17 cellular contexts compared by ENCODE assay signal in the genomic region with DNA sequence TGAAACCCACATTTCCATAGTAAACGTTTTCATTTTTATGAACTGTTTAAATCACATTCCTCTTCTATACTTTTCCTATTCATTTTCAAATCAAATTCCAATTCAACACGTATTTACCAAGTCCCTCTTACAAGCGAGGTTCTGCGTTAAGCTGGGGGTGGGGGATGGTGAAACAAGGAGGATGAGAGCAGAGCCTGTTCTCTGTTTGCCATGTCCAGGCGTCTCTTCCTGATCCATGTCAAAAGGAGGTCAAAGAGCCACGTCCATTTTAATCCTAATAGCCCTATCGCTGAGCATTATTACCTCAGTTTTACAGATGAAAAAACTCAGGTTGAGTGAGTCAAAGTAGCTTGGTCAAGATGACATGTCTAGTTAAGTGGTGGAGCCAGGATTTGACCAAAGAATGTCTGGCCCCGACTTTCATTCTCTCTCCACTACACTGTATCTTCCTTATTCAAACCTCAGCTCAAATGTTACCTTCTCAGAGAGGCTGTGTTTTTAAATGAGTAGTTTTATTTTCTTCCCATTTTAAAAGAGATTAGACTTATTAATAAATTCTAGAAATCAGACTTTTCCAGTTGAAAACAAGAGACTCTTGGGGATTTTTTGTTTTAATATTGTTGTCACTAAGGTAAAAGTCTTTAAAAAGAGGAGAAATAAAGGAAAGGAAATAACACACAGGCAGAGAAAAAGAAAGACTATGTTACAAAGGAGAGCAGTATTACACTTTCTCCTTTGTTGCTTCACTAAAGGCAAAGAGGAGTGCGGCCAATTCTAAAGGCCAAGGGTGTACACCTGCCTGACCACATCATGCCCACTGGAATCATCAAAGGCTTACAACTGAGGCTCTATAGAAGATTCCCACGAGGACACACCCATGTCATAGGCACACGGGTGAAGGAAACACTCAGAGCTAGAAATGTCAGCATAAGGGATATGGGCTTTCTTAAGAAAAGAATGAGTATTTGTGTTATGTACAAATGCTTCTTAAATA. TPM values are rescaled to one million over a fixed set of nuclear protein-coding genes. Genes with fewer than 3 reads are reported as not detected.
DNase-seq lines count a peak whose midpoint lies in the region; ATAC-seq, FAIRE-seq and TF ChIP-seq lines count a peak whose summit lies in the region.
"Had no signal": no experiment of that assay in that cellular context is flagged by ENCODE, and none has a peak within 500 bp of the region (broad histone marks: within the 10 kb centered on the region; RNA-seq: fewer than 3 reads in every experiment).

No MANE protein-coding gene starts in this region.

- no peaks in the 10 kb centered on the region for H3K9me3 ChIP-seq in neural progenitor cell (ENCODE audit: low read depth)
- H3K9me3 ChIP-seq: BLaER1 had no signal

- H3K9me3 Mint-ChIP-seq in glutamatergic neuron (ENCODE audit: unreplicated experiment): peaks cover 2% of the 10 kb centered on the region
- H3K9me3 Mint-ChIP-seq in neural progenitor cell: no peaks in the 10 kb centered on the region
- H3K9me3 Mint-ChIP-seq in activated T-helper 1 cell treated with anti-CD3 and anti-CD28 coated beads, Interleukin-12 subunit alpha, Interleukin-12 subunit beta, Interleukin-2, Interleukin-4 antibody, amounts not matched to agents 30 ng/mL and 10 ng/mL and 1 ng/mL, durations not matched to agents 14 hours and 24 hours and 36 hours: no peaks in the 10 kb centered on the region
- H3K9me3 Mint-ChIP-seq: naive thymus-derived CD8-positive, alpha-beta T cell had no signal

- H3K27me3 Mint-ChIP-seq in glutamatergic neuron (ENCODE audit: unreplicated experiment) (peaks cover 1% of the 10 kb centered on the region), neural progenitor cell (ENCODE audit: insufficient read depth, low read depth) (no peaks in the 10 kb centered on the region)
- H3K27me3 Mint-ChIP-seq in activated T-helper 1 cell treated with anti-CD3 and anti-CD28 coated beads, Interleukin-12 subunit alpha, Interleukin-12 subunit beta, Interleukin-2, Interleukin-4 antibody, amounts not matched to agents 30 ng/mL and 10 ng/mL and 1 ng/mL, durations not matched to agents 14 hours and 24 hours and 36 hours (ENCODE audit: insufficient read depth): peaks cover 5% of the 10 kb centered on the region
- H3K27me3 Mint-ChIP-seq: brain; naive thymus-derived CD8-positive, alpha-beta T cell had no signal

- H3K27ac Mint-ChIP-seq in glutamatergic neuron (ENCODE audit: unreplicated experiment): no peak overlapping the region
- H3K27ac Mint-ChIP-seq in neural progenitor cell: peak overlapping the region; percentile 48
- H3K27ac Mint-ChIP-seq in activated T-helper 1 cell treated with anti-CD3 and anti-CD28 coated beads, Interleukin-12 subunit alpha, Interleukin-12 subunit beta, Interleukin-2, Interleukin-4 antibody, amounts not matched to agents 30 ng/mL and 10 ng/mL and 1 ng/mL, durations not matched to agents 14 hours and 24 hours and 36 hours: no peak overlapping the region

- no peak for FAIRE-seq in RCC 7860 (lab: Jason Lieb, UNC)
- FAIRE-seq: frontal cortex, HTR-8/SVneo had no signal

- no peak overlapping the region for H3K27ac ChIP-seq in neural progenitor cell
- H3K27ac ChIP-seq: BLaER1 had no signal

- H3K79me2 ChIP-seq in neural progenitor cell (ENCODE audit: low read depth): peaks cover 12% of the 10 kb centered on the region

- intact Hi-C loops in activated T-helper 1 cell treated with anti-CD3 and anti-CD28 coated beads, Interleukin-12 subunit alpha, Interleukin-12 subunit beta, Interleukin-2, Interleukin-4 antibody, amounts not matched to agents 30 ng/mL and 10 ng/mL and 1 ng/mL, durations not matched to agents 14 hours and 24 hours and 36 hours (cut with micrococcal nuclease): no loop called here

- H3K27me3 ChIP-seq in H7 (ENCODE audit: control insufficient read depth, insufficient read depth, low read length): no peaks in the 10 kb centered on the region
- no peaks in the 10 kb centered on the region for H3K27me3 ChIP-seq in neural progenitor cell
- H3K27me3 ChIP-seq: BLaER1 had no signal

- TF ChIP-seq CTCF in glutamatergic neuron (IDR thresholded peaks at IDR 0.05; ENCODE audit: partially characterized antibody, unreplicated experiment) (no peak), neural progenitor cell (IDR thresholded peaks at IDR 0.05) (no peak)

- H3F3A ChIP-seq in neural progenitor cell (ENCODE audit: low read depth): no peaks in the 10 kb centered on the region

- H3K4me1 Mint-ChIP-seq in glutamatergic neuron (ENCODE audit: low read depth, unreplicated experiment) (peaks cover 14% of the 10 kb centered on the region), neural progenitor cell (peaks cover 13% of the 10 kb centered on the region)
- peaks cover 70% of the 10 kb centered on the region for H3K4me1 Mint-ChIP-seq in activated T-helper 1 cell treated with anti-CD3 and anti-CD28 coated beads, Interleukin-12 subunit alpha, Interleukin-12 subunit beta, Interleukin-2, Interleukin-4 antibody, amounts not matched to agents 30 ng/mL and 10 ng/mL and 1 ng/mL, durations not matched to agents 14 hours and 24 hours and 36 hours (ENCODE audit: low read depth)

- DNase-seq in H7 (peak; percentile 54), RPMI7951 (ENCODE audit: low read depth) (peak; percentile 48), glutamatergic neuron (peak; percentile 31), neural progenitor cell (ENCODE audit: low spot score) (peak; percentile 50), RCC 7860 (ENCODE audit: low spot score) (no peak), SW 1271 (lab: John Stamatoyannopoulos, UW) (no peak)
- no peak for DNase-seq in activated T-helper 1 cell treated with anti-CD3 and anti-CD28 coated beads, Interleukin-12 subunit alpha, Interleukin-12 subunit beta, Interleukin-2, Interleukin-4 antibody, amounts not matched to agents 30 ng/mL and 10 ng/mL and 1 ng/mL, durations not matched to agents 14 hours and 24 hours and 36 hours (ENCODE audit: low spot score)
- DNase-seq: activated CD4-positive, alpha-beta T cell treated with anti-CD3 and anti-CD28 coated beads for 4 hours; activated effector memory CD4-positive, alpha-beta T cell treated with Interleukin-2 at 50 U/mL for 16 hours; left cardiac atrium; naive thymus-derived CD8-positive, alpha-beta T cell; NCI-H2171 had no signal

- H3K4me2 ChIP-seq in neural progenitor cell: peak overlapping the region; percentile 61

- H3K4me3 Mint-ChIP-seq in glutamatergic neuron (ENCODE audit: unreplicated experiment) (peak overlapping the region; percentile 22), neural progenitor cell (no peak overlapping the region)
- H3K4me3 Mint-ChIP-seq in activated T-helper 1 cell treated with anti-CD3 and anti-CD28 coated beads, Interleukin-12 subunit alpha, Interleukin-12 subunit beta, Interleukin-2, Interleukin-4 antibody, amounts not matched to agents 30 ng/mL and 10 ng/mL and 1 ng/mL, durations not matched to agents 14 hours and 24 hours and 36 hours: no peak overlapping the region
- H3K4me3 Mint-ChIP-seq: brain had no signal

- H3K4me1 ChIP-seq in neural progenitor cell: peaks cover 17% of the 10 kb centered on the region

- H2AFZ ChIP-seq in neural progenitor cell (replicated peaks): no peak overlapping the region

- H3K36me3 Mint-ChIP-seq in glutamatergic neuron (ENCODE audit: unreplicated experiment) (no peaks in the 10 kb centered on the region), neural progenitor cell (no peaks in the 10 kb centered on the region)
- no peaks in the 10 kb centered on the region for H3K36me3 Mint-ChIP-seq in activated T-helper 1 cell treated with anti-CD3 and anti-CD28 coated beads, Interleukin-12 subunit alpha, Interleukin-12 subunit beta, Interleukin-2, Interleukin-4 antibody, amounts not matched to agents 30 ng/mL and 10 ng/mL and 1 ng/mL, durations not matched to agents 14 hours and 24 hours and 36 hours (ENCODE audit: low read depth)
- H3K36me3 Mint-ChIP-seq: naive thymus-derived CD8-positive, alpha-beta T cell had no signal

- H3K36me3 ChIP-seq in H7 (replicated peaks; ENCODE audit: control insufficient read depth, insufficient read depth, low read length) (no peaks in the 10 kb centered on the region), neural progenitor cell (no peaks in the 10 kb centered on the region)
- H3K36me3 ChIP-seq: BLaER1 had no signal

- H3K9ac ChIP-seq in neural progenitor cell: no peak overlapping the region
- H3K9ac ChIP-seq: BLaER1 had no signal

- H4K20me1 ChIP-seq in neural progenitor cell (ENCODE audit: low read depth): peaks cover 8% of the 10 kb centered on the region

- ATAC-seq in HG02884 (IDR thresholded peaks at IDR 0.05; ENCODE audit: unreplicated experiment): no peak
- ATAC-seq: left cardiac atrium; naive thymus-derived CD8-positive, alpha-beta T cell had no signal

- H3K4me3 ChIP-seq in H7 (ENCODE audit: insufficient read depth, low read depth, low read length) (no peak overlapping the region), neural progenitor cell (peak overlapping the region; percentile 2)
- H3K4me3 ChIP-seq: BLaER1 had no signal

RNA-seq across cellular contexts. Expression of gene MYO5A, which starts 42.4 kb away (rescaled TPM):
- 9.7 and 13.4 TPM in 2 replicates for total RNA-seq in H7 (2014; rRNA removed; shearing (Covaris generic))
- total RNA-seq in RPMI7951 (2014; rRNA removed; shearing (Covaris generic)): 49.1 and 54.3 TPM in 2 replicates
- total RNA-seq in glutamatergic neuron (ENCODE audit: unreplicated experiment) (61.0 TPM), neural progenitor cell (ENCODE audit: low replicate concordance) (17.0 and 34.3 TPM in 2 replicates)
- 26.2 and 27.8 TPM in 2 replicates for total RNA-seq in activated T-helper 1 cell treated with anti-CD3 and anti-CD28 coated beads, Interleukin-12 subunit alpha, Interleukin-12 subunit beta, Interleukin-2, Interleukin-4 antibody, amounts not matched to agents 30 ng/mL and 10 ng/mL and 1 ng/mL, durations not matched to agents 14 hours and 24 hours and 36 hours

Comparison
In these comparisons a context has a peak if more than half of its experiments do, and no peak if none do; other contexts are left out.
1. DNase-seq: peak in H7 (single experiment), RPMI7951 (single experiment), glutamatergic neuron (single experiment) and neural progenitor cell (single experiment); none in RCC 7860 (single experiment), SW 1271 (0 of 2) and activated T-helper 1 cell treated with anti-CD3 and anti-CD28 coated beads, Interleukin-12 subunit alpha, Interleukin-12 subunit beta, Interleukin-2, Interleukin-4 antibody, amounts not matched to agents 30 ng/mL and 10 ng/mL and 1 ng/mL, durations not matched to agents 14 hours and 24 hours and 36 hours (single experiment).